Comparison of ENCODE assay signal across 37 cellular contexts in the genomic region with DNA sequence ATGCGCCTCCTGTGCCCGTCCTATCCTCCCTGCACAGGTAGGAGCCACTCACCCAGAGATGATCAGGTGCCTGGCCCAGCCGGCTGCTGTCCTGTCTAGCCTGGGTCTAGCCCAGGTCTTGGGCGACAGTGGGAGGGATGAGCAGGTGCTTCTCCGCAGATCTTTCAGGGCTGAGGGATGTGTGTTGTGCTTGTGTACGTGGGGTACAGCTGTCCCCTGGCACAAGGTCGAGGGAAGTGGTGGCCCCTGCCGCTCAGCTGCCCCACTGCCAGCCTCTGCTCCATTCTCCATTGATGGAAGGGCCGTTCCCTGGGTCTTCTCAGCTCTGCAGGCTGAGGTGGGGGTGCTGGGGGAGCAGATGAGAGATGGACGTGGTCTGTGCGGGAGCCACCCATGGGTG.
"Had no signal": no experiment of that assay in that cellular context is flagged by ENCODE, and none has a peak within 500 bp of the region (broad histone marks: within the 10 kb centered on the region; RNA-seq: fewer than 3 reads in every experiment).

No MANE protein-coding gene starts in this region.

- H3K4me1 ChIP-seq: adrenal gland, body of pancreas, breast epithelium had no signal

- H3K36me3 Mint-ChIP-seq: activated CD4-positive, alpha-beta memory T cell treated with anti-CD3 and anti-CD28 coated beads for 36 hours; activated naive CD4-positive, alpha-beta T cell treated with anti-CD3 and anti-CD28 coated beads, Interleukin-2, amount 50 U/mL, for 72 hours; activated naive CD8-positive, alpha-beta T cell treated with anti-CD3 and anti-CD28 coated beads for 36 hours had no signal

- H3K27ac Mint-ChIP-seq: activated B cell treated with CpG ODN at 0.5 μM for 24 hours; activated CD4-positive, alpha-beta memory T cell treated with anti-CD3 and anti-CD28 coated beads for 36 hours; activated CD4-positive, alpha-beta T cell treated with anti-CD3 and anti-CD28 coated beads, Interleukin-2, amount 10 ng/mL, durations not matched to agents 24 days and 14 days; activated CD8-positive, alpha-beta T cell treated with anti-CD3 and anti-CD28 coated beads for 36 hours; activated naive CD4-positive, alpha-beta T cell treated with anti-CD3 and anti-CD28 coated beads for 36 hours; activated naive CD8-positive, alpha-beta T cell treated with anti-CD3 and anti-CD28 coated beads for 36 hours; activated T-cell treated with anti-CD3 and anti-CD28 coated beads, Interleukin-2, amount 50 U/mL, for 72 hours; activated T-helper 1 cell treated with anti-CD3 and anti-CD28 coated beads, Interleukin-12 subunit alpha, Interleukin-12 subunit beta, Interleukin-2, Interleukin-4 antibody, amounts not matched to agents 30 ng/mL and 10 ng/mL and 1 ng/mL, durations not matched to agents 14 hours and 24 hours and 36 hours; activated T-helper 17 cell treated with anti-CD3 and anti-CD28 coated beads, Interleukin-2, amount 50 U/mL, for 72 hours; T-helper 1 cell treated with Interleukin-12 subunit alpha and Interleukin-12 subunit beta and Interleukin-4 antibody, amounts not matched to agents 30 μg/mL and 1 μg/mL, for 36 hours; T-helper 2 cell treated with Interferon-gamma antibody and Interleukin-4, amounts not matched to agents 5 μg/mL and 100 μg/mL, for 36 hours had no signal

- H3K4me1 Mint-ChIP-seq: activated naive CD8-positive, alpha-beta T cell treated with anti-CD3 and anti-CD28 coated beads for 36 hours; activated T-helper 17 cell treated with anti-CD3 and anti-CD28 coated beads, Interleukin-2, amount 50 U/mL, for 72 hours had no signal

- H3K9me3 ChIP-seq: adrenal gland, body of pancreas, breast epithelium had no signal

- H3K9me3 Mint-ChIP-seq: activated B cell treated with CpG ODN at 0.5 μM for 24 hours; activated CD4-positive, alpha-beta memory T cell treated with anti-CD3 and anti-CD28 coated beads for 36 hours; activated CD4-positive, alpha-beta T cell treated with anti-CD3 and anti-CD28 coated beads, Interleukin-2, amount 10 ng/mL, durations not matched to agents 24 days and 14 days; activated CD8-positive, alpha-beta T cell treated with anti-CD3 and anti-CD28 coated beads for 36 hours; activated naive CD4-positive, alpha-beta T cell treated with anti-CD3 and anti-CD28 coated beads for 36 hours; activated naive CD4-positive, alpha-beta T cell treated with anti-CD3 and anti-CD28 coated beads, Interleukin-2, amount 50 U/mL, for 72 hours; activated naive CD8-positive, alpha-beta T cell treated with anti-CD3 and anti-CD28 coated beads for 36 hours; activated T-cell treated with anti-CD3 and anti-CD28 coated beads, Interleukin-2, amount 50 U/mL, for 4 hours; activated T-cell treated with anti-CD3 and anti-CD28 coated beads, Interleukin-2, amount 50 U/mL, for 72 hours; activated T-helper 1 cell treated with anti-CD3 and anti-CD28 coated beads, Interleukin-12 subunit alpha, Interleukin-12 subunit beta, Interleukin-2, Interleukin-4 antibody, amounts not matched to agents 30 ng/mL and 10 ng/mL and 1 ng/mL, durations not matched to agents 14 hours and 24 hours and 36 hours; activated T-helper 17 cell treated with anti-CD3 and anti-CD28 coated beads, Interleukin-2, amount 50 U/mL, for 72 hours; central memory CD8-positive, alpha-beta T cell; T-helper 1 cell treated with Interleukin-12 subunit alpha and Interleukin-12 subunit beta and Interleukin-4 antibody, amounts not matched to agents 30 μg/mL and 1 μg/mL, for 36 hours; T-helper 2 cell treated with Interferon-gamma antibody and Interleukin-4, amounts not matched to agents 5 μg/mL and 100 μg/mL, for 36 hours had no signal

- H3K4me3 ChIP-seq: adrenal gland, body of pancreas, breast epithelium, cardiac muscle cell had no signal

- ATAC-seq: activated CD8-positive, alpha-beta T cell treated with anti-CD3 and anti-CD28 coated beads for 36 hours; activated naive CD4-positive, alpha-beta T cell treated with anti-CD3 and anti-CD28 coated beads, Interleukin-2, amount 50 U/mL, for 72 hours; activated T-cell treated with anti-CD3 and anti-CD28 coated beads, Interleukin-2, amount 50 U/mL, for 4 hours; activated T-cell treated with anti-CD3 and anti-CD28 coated beads, Interleukin-2, amount 50 U/mL, for 72 hours; activated T-helper 17 cell treated with anti-CD3 and anti-CD28 coated beads, Interleukin-2, amount 50 U/mL, for 72 hours; body of pancreas had no signal

- H3K36me3 ChIP-seq: breast epithelium had no signal

- H3K27me3 ChIP-seq: adrenal gland, body of pancreas, brain microvascular endothelial cell, breast epithelium, cardiac muscle cell had no signal

- H3K27me3 Mint-ChIP-seq: activated B cell treated with CpG ODN at 0.5 μM for 24 hours; activated CD4-positive, alpha-beta T cell treated with anti-CD3 and anti-CD28 coated beads, Interleukin-2, amount 10 ng/mL, durations not matched to agents 24 days and 14 days; activated naive CD8-positive, alpha-beta T cell treated with anti-CD3 and anti-CD28 coated beads for 36 hours; activated T-helper 17 cell treated with anti-CD3 and anti-CD28 coated beads, Interleukin-2, amount 50 U/mL, for 72 hours had no signal

- H3K27ac ChIP-seq: adrenal gland, body of pancreas, brain microvascular endothelial cell, breast epithelium, cardiac muscle cell, VCaP had no signal

- H3K4me3 Mint-ChIP-seq: activated B cell treated with CpG ODN at 0.5 μM for 24 hours; activated CD4-positive, alpha-beta memory T cell treated with anti-CD3 and anti-CD28 coated beads for 36 hours; activated CD4-positive, alpha-beta T cell treated with anti-CD3 and anti-CD28 coated beads, Interleukin-2, amount 10 ng/mL, durations not matched to agents 24 days and 14 days; activated CD8-positive, alpha-beta T cell treated with anti-CD3 and anti-CD28 coated beads for 36 hours; activated naive CD4-positive, alpha-beta T cell treated with anti-CD3 and anti-CD28 coated beads for 36 hours; activated naive CD8-positive, alpha-beta T cell treated with anti-CD3 and anti-CD28 coated beads for 36 hours; activated T-cell treated with anti-CD3 and anti-CD28 coated beads, Interleukin-2, amount 50 U/mL, for 4 hours; activated T-cell treated with anti-CD3 and anti-CD28 coated beads, Interleukin-2, amount 50 U/mL, for 72 hours; activated T-helper 1 cell treated with anti-CD3 and anti-CD28 coated beads, Interleukin-12 subunit alpha, Interleukin-12 subunit beta, Interleukin-2, Interleukin-4 antibody, amounts not matched to agents 30 ng/mL and 10 ng/mL and 1 ng/mL, durations not matched to agents 14 hours and 24 hours and 36 hours; activated T-helper 17 cell treated with anti-CD3 and anti-CD28 coated beads, Interleukin-2, amount 50 U/mL, for 72 hours; central memory CD8-positive, alpha-beta T cell; T-helper 1 cell treated with Interleukin-12 subunit alpha and Interleukin-12 subunit beta and Interleukin-4 antibody, amounts not matched to agents 30 μg/mL and 1 μg/mL, for 36 hours; T-helper 2 cell treated with Interferon-gamma antibody and Interleukin-4, amounts not matched to agents 5 μg/mL and 100 μg/mL, for 36 hours had no signal

- DNase-seq: activated B cell treated with CpG ODN at 0.5 μM for 24 hours; activated CD4-positive, alpha-beta memory T cell treated with anti-CD3 and anti-CD28 coated beads for 36 hours; activated CD4-positive, alpha-beta T cell treated with anti-CD3 and anti-CD28 coated beads for 4 hours; activated CD4-positive, alpha-beta T cell treated with anti-CD3 and anti-CD28 coated beads, Interleukin-2, amount 10 ng/mL, durations not matched to agents 24 days and 14 days; activated CD4-positive, alpha-beta T cell treated with anti-CD3 and anti-CD28 coated beads, Interleukin-2, amount 50 U/mL, for 1 hour; activated CD4-positive, alpha-beta T cell treated with anti-CD3 and anti-CD28 coated beads, Interleukin-2, amount 50 U/mL, for 4 hours; activated CD4-positive, CD25-positive, alpha-beta regulatory T cell treated with anti-CD3 and anti-CD28 coated beads, Interleukin-2, amount 50 U/mL, for 72 hours; activated CD8-positive, alpha-beta memory T cell treated with anti-CD3 and anti-CD28 coated beads, Interleukin-2, amount 50 U/mL, for 4 hours; activated CD8-positive, alpha-beta T cell treated with anti-CD3 and anti-CD28 coated beads for 36 hours; activated effector memory CD4-positive, alpha-beta T cell treated with anti-CD3 and anti-CD28 coated beads, Interleukin-2, amount 50 U/mL, for 16 hours; activated gamma-delta T cell treated with Interleukin-2 at 50 U/mL for 16 hours; activated naive CD4-positive, alpha-beta T cell; activated naive CD4-positive, alpha-beta T cell treated with anti-CD3 and anti-CD28 coated beads for 36 hours; activated naive CD4-positive, alpha-beta T cell treated with anti-CD3 and anti-CD28 coated beads, Interleukin-2, amount 50 U/mL, for 16 hours; activated naive CD8-positive, alpha-beta T cell treated with anti-CD3 and anti-CD28 coated beads for 36 hours; activated T-cell treated with anti-CD3 and anti-CD28 coated beads for 4 hours; activated T-cell treated with anti-CD3 and anti-CD28 coated beads, Interleukin-2, amount 50 U/mL, for 1 hour; activated T-cell treated with anti-CD3 and anti-CD28 coated beads, Interleukin-2, amount 50 U/mL, for 4 hours; activated T-cell treated with anti-CD3 and anti-CD28 coated beads, Interleukin-2, amount 50 U/mL, for 72 hours; adrenal gland; amniotic stem cell; body of pancreas; brain microvascular endothelial cell; caudate nucleus; cerebellar nuclear complex; T-helper 1 cell; T-helper 2 cell; T-helper 9 cell had no signal
